ENCODE assay signal across 15 cellular contexts in genomic region chr9:128257086-128257825, GRCh38. TPM values are rescaled to one million over a fixed set of nuclear protein-coding genes. Genes with fewer than 3 reads are reported as not detected.
DNase-seq lines count a peak whose midpoint lies in the region; ATAC-seq and TF ChIP-seq lines count a peak whose summit lies in the region.
"Had no signal": no experiment of that assay in that cellular context is flagged by ENCODE, and none has a peak within 500 bp of the region (broad histone marks: within the 10 kb centered on the region; RNA-seq: fewer than 3 reads in every experiment).

No MANE protein-coding gene starts in this region.

- peaks cover 3% of the 10 kb centered on the region for H3K27me3 Mint-ChIP-seq in neural crest cell (ENCODE audit: low read depth)
- H3K27me3 Mint-ChIP-seq: CD4-positive, CD25-positive, alpha-beta regulatory T cell had no signal

- TF ChIP-seq CTCF in neural crest cell (conservative IDR thresholded peaks at IDR 0.05) = no peak

- H3K4me1 Mint-ChIP-seq in neural crest cell = peaks cover 9% of the 10 kb centered on the region

- H3K4me3 Mint-ChIP-seq in neural crest cell = peak overlapping the region; percentile 55

- no peak for ATAC-seq in Right ventricle myocardium superior (ENCODE audit: poor library complexity)
- ATAC-seq in Right ventricle myocardium inferior = no peak
- ATAC-seq in HG03175 (IDR thresholded peaks at IDR 0.05; ENCODE audit: unreplicated experiment) = no peak
- ATAC-seq: HCT116 had no signal

- no peak overlapping the region for H3K27ac Mint-ChIP-seq in neural crest cell (ENCODE audit: unreplicated experiment)
- H3K27ac Mint-ChIP-seq: CD4-positive, CD25-positive, alpha-beta regulatory T cell had no signal

- peaks cover 12% of the 10 kb centered on the region for H3K36me3 Mint-ChIP-seq in neural crest cell (ENCODE audit: low read depth)

- H3K9me3 Mint-ChIP-seq in neural crest cell = no peaks in the 10 kb centered on the region

- DNase-seq in Right ventricle myocardium superior (peak; percentile 16), Right ventricle myocardium inferior (ENCODE audit: missing footprints) (no peak), cerebellar cortex (ENCODE audit: low spot score) (peak; percentile 77), neural crest cell (ENCODE audit: low read depth, low spot score) (no peak), NCI-H1694 (lab: John Stamatoyannopoulos, UW) (no peak), SW480 (ENCODE audit: low spot score) (no peak)
- DNase-seq: CD4-positive, CD25-positive, alpha-beta regulatory T cell; DND-41; KG1; NCI-H1092; NCI-H1694 treated with DMSO at 0.1 percent for 48 hours; NCI-H510A treated with DMSO at 0.1 percent for 48 hours; Peyer's patch had no signal

- intact Hi-C loops in Right ventricle myocardium superior (cut with DNase I) (no loop called here), Right ventricle myocardium inferior (cut with DNase I) (no loop called here)

RNA-seq across cellular contexts. Expression of gene GOLGA2, which starts 18.6 kb away (rescaled TPM):
- 77.7 TPM for total RNA-seq in Right ventricle myocardium superior
- 76.4 TPM for total RNA-seq in Right ventricle myocardium inferior
- 56.9 and 64.1 TPM in 2 replicates for total RNA-seq in neural crest cell

RNA-seq across cellular contexts. Expression of gene SWI5, which starts 18.8 kb away (rescaled TPM):
- 16.3 TPM for total RNA-seq in Right ventricle myocardium superior
- total RNA-seq in Right ventricle myocardium inferior = 14.9 TPM
- total RNA-seq in neural crest cell = 17.1 and 20.7 TPM in 2 replicates

RNA-seq across cellular contexts. Expression of gene DNM1, which starts 54.1 kb away (rescaled TPM):
- total RNA-seq in Right ventricle myocardium superior (7.0 TPM), Right ventricle myocardium inferior (6.1 TPM), neural crest cell (84.0 and 87.2 TPM in 2 replicates)

Comparison
In these comparisons a context has a peak if more than half of its experiments do, and no peak if none do; other contexts are left out.
1. DNase-seq: peak in Right ventricle myocardium superior (single experiment) and cerebellar cortex (single experiment); none in Right ventricle myocardium inferior (single experiment), neural crest cell (single experiment), NCI-H1694 (single experiment) and SW480 (single experiment).
2. RNA of gene DNM1, which starts 54.1 kb away (total RNA-seq): 84.0 to 87.2 TPM in neural crest cell; 7.0 TPM in Right ventricle myocardium superior (single experiment) and 6.1 TPM in Right ventricle myocardium inferior (single experiment); every median in the first group is over 10 times any median in the second.